In the genomic region with DNA sequence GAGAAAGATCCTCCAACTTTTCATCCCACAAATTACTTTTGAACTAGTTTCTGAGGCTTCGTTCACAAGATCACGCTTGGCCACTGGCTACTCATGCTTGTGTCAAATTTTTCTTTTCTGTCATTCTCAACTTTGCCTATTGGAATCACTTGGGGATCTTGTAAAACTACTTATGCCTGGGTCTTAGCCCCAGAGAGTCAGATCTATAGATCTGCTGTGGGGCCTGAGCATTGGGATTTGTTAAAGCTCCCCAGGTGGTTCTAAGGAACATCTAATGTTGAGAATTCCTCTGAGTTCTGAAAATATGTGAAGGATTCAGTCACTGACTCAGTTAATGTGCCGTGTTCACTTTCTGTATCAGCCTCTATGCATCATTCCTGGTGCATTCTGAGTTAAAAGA, we compare ENCODE assay signal across 2 cellular contexts.
TF ChIP-seq lines count a peak whose summit lies in the region.

No MANE protein-coding gene starts in this region.

TF ChIP-seq in GM23338, 12 proteins besides CTCF, POLR2A, EP300 and RAD21 (continues in another document):
- TF ChIP-seq JUNB (IDR thresholded peaks at IDR 0.05; ENCODE audit: unreplicated experiment) (no peak), STAT1 (IDR thresholded peaks at IDR 0.05; ENCODE audit: unreplicated experiment) (no peak), EZH2phosphoT487 (IDR thresholded peaks at IDR 0.05; ENCODE audit: unreplicated experiment) (no peak), ZNF114 (CRISPR knock-in tag; IDR thresholded peaks at IDR 0.05) (no peak), POLR2AphosphoS5 (IDR thresholded peaks at IDR 0.05; ENCODE audit: low read depth) (no peak), ZNF331 (CRISPR knock-in tag; IDR thresholded peaks at IDR 0.05; ENCODE audit: low read depth) (no peak), NANOG (IDR thresholded peaks at IDR 0.05; ENCODE audit: borderline replicate concordance) (no peak), CREB1 (CRISPR knock-in tag; IDR thresholded peaks at IDR 0.05; ENCODE audit: low read depth) (no peak)
- TF ChIP-seq, protein P1, sequence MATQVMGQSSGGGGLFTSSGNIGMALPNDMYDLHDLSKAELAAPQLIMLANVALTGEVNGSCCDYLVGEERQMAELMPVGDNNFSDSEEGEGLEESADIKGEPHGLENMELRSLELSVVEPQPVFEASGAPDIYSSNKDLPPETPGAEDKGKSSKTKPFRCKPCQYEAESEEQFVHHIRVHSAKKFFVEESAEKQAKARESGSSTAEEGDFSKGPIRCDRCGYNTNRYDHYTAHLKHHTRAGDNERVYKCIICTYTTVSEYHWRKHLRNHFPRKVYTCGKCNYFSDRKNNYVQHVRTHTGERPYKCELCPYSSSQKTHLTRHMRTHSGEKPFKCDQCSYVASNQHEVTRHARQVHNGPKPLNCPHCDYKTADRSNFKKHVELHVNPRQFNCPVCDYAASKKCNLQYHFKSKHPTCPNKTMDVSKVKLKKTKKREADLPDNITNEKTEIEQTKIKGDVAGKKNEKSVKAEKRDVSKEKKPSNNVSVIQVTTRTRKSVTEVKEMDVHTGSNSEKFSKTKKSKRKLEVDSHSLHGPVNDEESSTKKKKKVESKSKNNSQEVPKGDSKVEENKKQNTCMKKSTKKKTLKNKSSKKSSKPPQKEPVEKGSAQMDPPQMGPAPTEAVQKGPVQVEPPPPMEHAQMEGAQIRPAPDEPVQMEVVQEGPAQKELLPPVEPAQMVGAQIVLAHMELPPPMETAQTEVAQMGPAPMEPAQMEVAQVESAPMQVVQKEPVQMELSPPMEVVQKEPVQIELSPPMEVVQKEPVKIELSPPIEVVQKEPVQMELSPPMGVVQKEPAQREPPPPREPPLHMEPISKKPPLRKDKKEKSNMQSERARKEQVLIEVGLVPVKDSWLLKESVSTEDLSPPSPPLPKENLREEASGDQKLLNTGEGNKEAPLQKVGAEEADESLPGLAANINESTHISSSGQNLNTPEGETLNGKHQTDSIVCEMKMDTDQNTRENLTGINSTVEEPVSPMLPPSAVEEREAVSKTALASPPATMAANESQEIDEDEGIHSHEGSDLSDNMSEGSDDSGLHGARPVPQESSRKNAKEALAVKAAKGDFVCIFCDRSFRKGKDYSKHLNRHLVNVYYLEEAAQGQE (IDR thresholded peaks at IDR 0.05; ENCODE audit: unreplicated experiment), result no peak
- TF ChIP-seq, protein P2, sequence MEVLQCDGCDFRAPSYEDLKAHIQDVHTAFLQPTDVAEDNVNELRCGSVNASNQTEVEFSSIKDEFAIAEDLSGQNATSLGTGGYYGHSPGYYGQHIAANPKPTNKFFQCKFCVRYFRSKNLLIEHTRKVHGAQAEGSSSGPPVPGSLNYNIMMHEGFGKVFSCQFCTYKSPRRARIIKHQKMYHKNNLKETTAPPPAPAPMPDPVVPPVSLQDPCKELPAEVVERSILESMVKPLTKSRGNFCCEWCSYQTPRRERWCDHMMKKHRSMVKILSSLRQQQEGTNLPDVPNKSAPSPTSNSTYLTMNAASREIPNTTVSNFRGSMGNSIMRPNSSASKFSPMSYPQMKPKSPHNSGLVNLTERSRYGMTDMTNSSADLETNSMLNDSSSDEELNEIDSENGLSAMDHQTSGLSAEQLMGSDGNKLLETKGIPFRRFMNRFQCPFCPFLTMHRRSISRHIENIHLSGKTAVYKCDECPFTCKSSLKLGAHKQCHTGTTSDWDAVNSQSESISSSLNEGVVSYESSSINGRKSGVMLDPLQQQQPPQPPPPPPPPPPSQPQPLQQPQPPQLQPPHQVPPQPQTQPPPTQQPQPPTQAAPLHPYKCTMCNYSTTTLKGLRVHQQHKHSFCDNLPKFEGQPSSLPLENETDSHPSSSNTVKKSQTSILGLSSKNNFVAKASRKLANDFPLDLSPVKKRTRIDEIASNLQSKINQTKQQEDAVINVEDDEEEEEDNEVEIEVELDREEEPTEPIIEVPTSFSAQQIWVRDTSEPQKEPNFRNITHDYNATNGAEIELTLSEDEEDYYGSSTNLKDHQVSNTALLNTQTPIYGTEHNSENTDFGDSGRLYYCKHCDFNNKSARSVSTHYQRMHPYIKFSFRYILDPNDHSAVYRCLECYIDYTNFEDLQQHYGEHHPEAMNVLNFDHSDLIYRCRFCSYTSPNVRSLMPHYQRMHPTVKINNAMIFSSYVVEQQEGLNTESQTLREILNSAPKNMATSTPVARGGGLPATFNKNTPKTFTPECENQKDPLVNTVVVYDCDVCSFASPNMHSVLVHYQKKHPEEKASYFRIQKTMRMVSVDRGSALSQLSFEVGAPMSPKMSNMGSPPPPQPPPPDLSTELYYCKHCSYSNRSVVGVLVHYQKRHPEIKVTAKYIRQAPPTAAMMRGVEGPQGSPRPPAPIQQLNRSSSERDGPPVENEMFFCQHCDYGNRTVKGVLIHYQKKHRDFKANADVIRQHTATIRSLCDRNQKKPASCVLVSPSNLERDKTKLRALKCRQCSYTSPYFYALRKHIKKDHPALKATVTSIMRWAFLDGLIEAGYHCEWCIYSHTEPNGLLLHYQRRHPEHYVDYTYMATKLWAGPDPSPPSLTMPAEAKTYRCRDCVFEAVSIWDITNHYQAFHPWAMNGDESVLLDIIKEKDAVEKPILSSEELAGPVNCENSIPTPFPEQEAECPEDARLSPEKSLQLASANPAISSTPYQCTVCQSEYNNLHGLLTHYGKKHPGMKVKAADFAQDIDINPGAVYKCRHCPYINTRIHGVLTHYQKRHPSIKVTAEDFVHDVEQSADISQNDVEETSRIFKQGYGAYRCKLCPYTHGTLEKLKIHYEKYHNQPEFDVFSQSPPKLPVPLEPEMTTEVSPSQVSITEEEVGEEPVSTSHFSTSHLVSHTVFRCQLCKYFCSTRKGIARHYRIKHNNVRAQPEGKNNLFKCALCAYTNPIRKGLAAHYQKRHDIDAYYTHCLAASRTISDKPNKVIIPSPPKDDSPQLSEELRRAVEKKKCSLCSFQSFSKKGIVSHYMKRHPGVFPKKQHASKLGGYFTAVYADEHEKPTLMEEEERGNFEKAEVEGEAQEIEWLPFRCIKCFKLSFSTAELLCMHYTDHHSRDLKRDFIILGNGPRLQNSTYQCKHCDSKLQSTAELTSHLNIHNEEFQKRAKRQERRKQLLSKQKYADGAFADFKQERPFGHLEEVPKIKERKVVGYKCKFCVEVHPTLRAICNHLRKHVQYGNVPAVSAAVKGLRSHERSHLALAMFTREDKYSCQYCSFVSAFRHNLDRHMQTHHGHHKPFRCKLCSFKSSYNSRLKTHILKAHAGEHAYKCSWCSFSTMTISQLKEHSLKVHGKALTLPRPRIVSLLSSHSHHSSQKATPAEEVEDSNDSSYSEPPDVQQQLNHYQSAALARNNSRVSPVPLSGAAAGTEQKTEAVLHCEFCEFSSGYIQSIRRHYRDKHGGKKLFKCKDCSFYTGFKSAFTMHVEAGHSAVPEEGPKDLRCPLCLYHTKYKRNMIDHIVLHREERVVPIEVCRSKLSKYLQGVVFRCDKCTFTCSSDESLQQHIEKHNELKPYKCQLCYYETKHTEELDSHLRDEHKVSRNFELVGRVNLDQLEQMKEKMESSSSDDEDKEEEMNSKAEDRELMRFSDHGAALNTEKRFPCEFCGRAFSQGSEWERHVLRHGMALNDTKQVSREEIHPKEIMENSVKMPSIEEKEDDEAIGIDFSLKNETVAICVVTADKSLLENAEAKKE (CRISPR knock-in tag; IDR thresholded peaks at IDR 0.05), result no peak

TF ChIP-seq in H1, 55 proteins besides CTCF, POLR2A, EP300 and RAD21:
- no peak for TF ChIP-seq RFX5 (IDR thresholded peaks at IDR 0.05; ENCODE audit: borderline replicate concordance, low read depth, low read length)
- TF ChIP-seq BRCA1 (IDR thresholded peaks at IDR 0.05; ENCODE audit: low read depth, low read length), result no peak
- no peak for TF ChIP-seq RBBP5 (IDR thresholded peaks at IDR 0.05; ENCODE audit: borderline replicate concordance, low read depth, low read length)
- TF ChIP-seq GTF2F1 (IDR thresholded peaks at IDR 0.05; ENCODE audit: borderline replicate concordance, low read depth, low read length), result no peak
- TF ChIP-seq KDM4A (IDR thresholded peaks at IDR 0.05; ENCODE audit: low read depth, low read length, severe bottlenecking), result no peak
- TF ChIP-seq TAF7 (optimal IDR thresholded peaks at IDR 0.05; ENCODE audit: borderline replicate concordance, low read depth, low read length), result no peak
- TF ChIP-seq EGR1 (IDR thresholded peaks at IDR 0.05; ENCODE audit: borderline replicate concordance, low read depth, low read length), result no peak
- no peak for TF ChIP-seq NANOG (IDR thresholded peaks at IDR 0.05; ENCODE audit: insufficient read depth, low read depth, low read length, poor library complexity, severe bottlenecking)
- TF ChIP-seq SP4 (IDR thresholded peaks at IDR 0.05; ENCODE audit: low read length), result no peak
- no peak for TF ChIP-seq POU5F1 (IDR thresholded peaks at IDR 0.05; ENCODE audit: low read depth, low read length)
- no peak for TF ChIP-seq JUN (IDR thresholded peaks at IDR 0.05; ENCODE audit: low read depth, low read length)
- TF ChIP-seq TEAD4 (IDR thresholded peaks at IDR 0.05; ENCODE audit: low read depth, low read length), result no peak
- TF ChIP-seq HDAC2 (IDR thresholded peaks at IDR 0.05; ENCODE audit: borderline replicate concordance in 1 of 2, low read depth in 2 of 2, low read length in 2 of 2), result no peak
- TF ChIP-seq SIRT6 (IDR thresholded peaks at IDR 0.05; ENCODE audit: low read length), result no peak
- TF ChIP-seq, protein P3, sequence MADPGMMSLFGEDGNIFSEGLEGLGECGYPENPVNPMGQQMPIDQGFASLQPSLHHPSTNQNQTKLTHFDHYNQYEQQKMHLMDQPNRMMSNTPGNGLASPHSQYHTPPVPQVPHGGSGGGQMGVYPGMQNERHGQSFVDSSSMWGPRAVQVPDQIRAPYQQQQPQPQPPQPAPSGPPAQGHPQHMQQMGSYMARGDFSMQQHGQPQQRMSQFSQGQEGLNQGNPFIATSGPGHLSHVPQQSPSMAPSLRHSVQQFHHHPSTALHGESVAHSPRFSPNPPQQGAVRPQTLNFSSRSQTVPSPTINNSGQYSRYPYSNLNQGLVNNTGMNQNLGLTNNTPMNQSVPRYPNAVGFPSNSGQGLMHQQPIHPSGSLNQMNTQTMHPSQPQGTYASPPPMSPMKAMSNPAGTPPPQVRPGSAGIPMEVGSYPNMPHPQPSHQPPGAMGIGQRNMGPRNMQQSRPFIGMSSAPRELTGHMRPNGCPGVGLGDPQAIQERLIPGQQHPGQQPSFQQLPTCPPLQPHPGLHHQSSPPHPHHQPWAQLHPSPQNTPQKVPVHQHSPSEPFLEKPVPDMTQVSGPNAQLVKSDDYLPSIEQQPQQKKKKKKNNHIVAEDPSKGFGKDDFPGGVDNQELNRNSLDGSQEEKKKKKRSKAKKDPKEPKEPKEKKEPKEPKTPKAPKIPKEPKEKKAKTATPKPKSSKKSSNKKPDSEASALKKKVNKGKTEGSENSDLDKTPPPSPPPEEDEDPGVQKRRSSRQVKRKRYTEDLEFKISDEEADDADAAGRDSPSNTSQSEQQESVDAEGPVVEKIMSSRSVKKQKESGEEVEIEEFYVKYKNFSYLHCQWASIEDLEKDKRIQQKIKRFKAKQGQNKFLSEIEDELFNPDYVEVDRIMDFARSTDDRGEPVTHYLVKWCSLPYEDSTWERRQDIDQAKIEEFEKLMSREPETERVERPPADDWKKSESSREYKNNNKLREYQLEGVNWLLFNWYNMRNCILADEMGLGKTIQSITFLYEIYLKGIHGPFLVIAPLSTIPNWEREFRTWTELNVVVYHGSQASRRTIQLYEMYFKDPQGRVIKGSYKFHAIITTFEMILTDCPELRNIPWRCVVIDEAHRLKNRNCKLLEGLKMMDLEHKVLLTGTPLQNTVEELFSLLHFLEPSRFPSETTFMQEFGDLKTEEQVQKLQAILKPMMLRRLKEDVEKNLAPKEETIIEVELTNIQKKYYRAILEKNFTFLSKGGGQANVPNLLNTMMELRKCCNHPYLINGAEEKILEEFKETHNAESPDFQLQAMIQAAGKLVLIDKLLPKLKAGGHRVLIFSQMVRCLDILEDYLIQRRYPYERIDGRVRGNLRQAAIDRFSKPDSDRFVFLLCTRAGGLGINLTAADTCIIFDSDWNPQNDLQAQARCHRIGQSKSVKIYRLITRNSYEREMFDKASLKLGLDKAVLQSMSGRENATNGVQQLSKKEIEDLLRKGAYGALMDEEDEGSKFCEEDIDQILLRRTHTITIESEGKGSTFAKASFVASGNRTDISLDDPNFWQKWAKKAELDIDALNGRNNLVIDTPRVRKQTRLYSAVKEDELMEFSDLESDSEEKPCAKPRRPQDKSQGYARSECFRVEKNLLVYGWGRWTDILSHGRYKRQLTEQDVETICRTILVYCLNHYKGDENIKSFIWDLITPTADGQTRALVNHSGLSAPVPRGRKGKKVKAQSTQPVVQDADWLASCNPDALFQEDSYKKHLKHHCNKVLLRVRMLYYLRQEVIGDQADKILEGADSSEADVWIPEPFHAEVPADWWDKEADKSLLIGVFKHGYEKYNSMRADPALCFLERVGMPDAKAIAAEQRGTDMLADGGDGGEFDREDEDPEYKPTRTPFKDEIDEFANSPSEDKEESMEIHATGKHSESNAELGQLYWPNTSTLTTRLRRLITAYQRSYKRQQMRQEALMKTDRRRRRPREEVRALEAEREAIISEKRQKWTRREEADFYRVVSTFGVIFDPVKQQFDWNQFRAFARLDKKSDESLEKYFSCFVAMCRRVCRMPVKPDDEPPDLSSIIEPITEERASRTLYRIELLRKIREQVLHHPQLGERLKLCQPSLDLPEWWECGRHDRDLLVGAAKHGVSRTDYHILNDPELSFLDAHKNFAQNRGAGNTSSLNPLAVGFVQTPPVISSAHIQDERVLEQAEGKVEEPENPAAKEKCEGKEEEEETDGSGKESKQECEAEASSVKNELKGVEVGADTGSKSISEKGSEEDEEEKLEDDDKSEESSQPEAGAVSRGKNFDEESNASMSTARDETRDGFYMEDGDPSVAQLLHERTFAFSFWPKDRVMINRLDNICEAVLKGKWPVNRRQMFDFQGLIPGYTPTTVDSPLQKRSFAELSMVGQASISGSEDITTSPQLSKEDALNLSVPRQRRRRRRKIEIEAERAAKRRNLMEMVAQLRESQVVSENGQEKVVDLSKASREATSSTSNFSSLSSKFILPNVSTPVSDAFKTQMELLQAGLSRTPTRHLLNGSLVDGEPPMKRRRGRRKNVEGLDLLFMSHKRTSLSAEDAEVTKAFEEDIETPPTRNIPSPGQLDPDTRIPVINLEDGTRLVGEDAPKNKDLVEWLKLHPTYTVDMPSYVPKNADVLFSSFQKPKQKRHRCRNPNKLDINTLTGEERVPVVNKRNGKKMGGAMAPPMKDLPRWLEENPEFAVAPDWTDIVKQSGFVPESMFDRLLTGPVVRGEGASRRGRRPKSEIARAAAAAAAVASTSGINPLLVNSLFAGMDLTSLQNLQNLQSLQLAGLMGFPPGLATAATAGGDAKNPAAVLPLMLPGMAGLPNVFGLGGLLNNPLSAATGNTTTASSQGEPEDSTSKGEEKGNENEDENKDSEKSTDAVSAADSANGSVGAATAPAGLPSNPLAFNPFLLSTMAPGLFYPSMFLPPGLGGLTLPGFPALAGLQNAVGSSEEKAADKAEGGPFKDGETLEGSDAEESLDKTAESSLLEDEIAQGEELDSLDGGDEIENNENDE (IDR thresholded peaks at IDR 0.05; ENCODE audit: insufficient replicate concordance, low read length), result no peak
